1 cellular context compared by ENCODE assay signal in genomic region chr14:31935406-31935805, GRCh38.
TF ChIP-seq lines count a peak whose summit lies in the region.

No MANE protein-coding gene starts in this region.

TF ChIP-seq in HepG2, 621 proteins besides CTCF, POLR2A, EP300 and RAD21 (continued from another document and continues in another):
- TF ChIP-seq HNF4A (CRISPR knock-in tag; IDR thresholded peaks at IDR 0.05), result peak; percentile 57
- 0 out of 2 replicates have a peak, but pooled peaks have one; percentile 47 for TF ChIP-seq TFE3 (CRISPR knock-in tag; IDR thresholded peaks at IDR 0.05)
- peak; percentile 33; the same call in 1 of the 2 replicates for TF ChIP-seq FOSL2 (CRISPR knock-in tag; IDR thresholded peaks at IDR 0.05)
- 0 out of 2 replicates have a peak, but pooled peaks have one; percentile 10 for TF ChIP-seq NR2F6 (IDR thresholded peaks at IDR 0.05)
- TF ChIP-seq NR2F6 (CRISPR knock-in tag; IDR thresholded peaks at IDR 0.05), result no peak
- TF ChIP-seq FOXO1 (CRISPR knock-in tag; IDR thresholded peaks at IDR 0.05), result no peak
- no peak for TF ChIP-seq FOXP1 (IDR thresholded peaks at IDR 0.05)
- TF ChIP-seq FOXP1 (CRISPR knock-in tag; IDR thresholded peaks at IDR 0.05), result 0 out of 2 replicates have a peak, but pooled peaks have one; percentile 6
- no peak for TF ChIP-seq ELK4 (CRISPR knock-in tag; IDR thresholded peaks at IDR 0.05; ENCODE audit: borderline replicate concordance)
- TF ChIP-seq KIAA2018 (CRISPR knock-in tag; IDR thresholded peaks at IDR 0.05; ENCODE audit: borderline replicate concordance), result no peak
- no peak for TF ChIP-seq ZNF512B (CRISPR knock-in tag; IDR thresholded peaks at IDR 0.05; ENCODE audit: borderline replicate concordance)
- no peak for TF ChIP-seq ZBTB2 (CRISPR knock-in tag; IDR thresholded peaks at IDR 0.05; ENCODE audit: low read depth)
- no peak for TF ChIP-seq PITX1 (CRISPR knock-in tag; IDR thresholded peaks at IDR 0.05)
- no peak for TF ChIP-seq MED1 (CRISPR knock-in tag; IDR thresholded peaks at IDR 0.05)
- 0 out of 2 replicates have a peak, but pooled peaks have one; percentile 7 for TF ChIP-seq NCOA2 (CRISPR knock-in tag; IDR thresholded peaks at IDR 0.05)
- TF ChIP-seq ZNF530 (CRISPR knock-in tag; IDR thresholded peaks at IDR 0.05; ENCODE audit: low read depth), result no peak
- TF ChIP-seq KLF13 (CRISPR knock-in tag; IDR thresholded peaks at IDR 0.05), result no peak
- peak; percentile 43 for TF ChIP-seq ELF3 (CRISPR knock-in tag; IDR thresholded peaks at IDR 0.05)
- peak; percentile 24; the same call in 1 of the 2 replicates for TF ChIP-seq SOX13 (IDR thresholded peaks at IDR 0.05)
- TF ChIP-seq SOX13 (CRISPR knock-in tag; conservative IDR thresholded peaks at IDR 0.05 in 1 of 2, IDR thresholded peaks at IDR 0.05 in 1 of 2), result no peak
- TF ChIP-seq ZFX (CRISPR knock-in tag; IDR thresholded peaks at IDR 0.05; ENCODE audit: low read depth), result no peak
- TF ChIP-seq PAXIP1 (CRISPR knock-in tag; conservative IDR thresholded peaks at IDR 0.05), result peak; percentile 20; the same call in 1 of the 2 replicates
- TF ChIP-seq SRSF1 (optimal IDR thresholded peaks at IDR 0.05; ENCODE audit: low read depth, low read length), result no peak
- no peak for TF ChIP-seq RFX5 (IDR thresholded peaks at IDR 0.05; ENCODE audit: low read depth, low read length)
- TF ChIP-seq ZFP36L1 (CRISPR knock-in tag; IDR thresholded peaks at IDR 0.05), result no peak
- TF ChIP-seq AHDC1 (CRISPR knock-in tag; IDR thresholded peaks at IDR 0.05; ENCODE audit: borderline replicate concordance), result peak; percentile 29; the same call in 1 of the 2 replicates
